ENCODE assay signal across 8 cellular contexts in genomic region chr17:44095647-44096496, GRCh38. TPM values are rescaled to one million over a fixed set of nuclear protein-coding genes. Genes with fewer than 3 reads are reported as not detected.
DNase-seq lines count a peak whose midpoint lies in the region; ATAC-seq and TF ChIP-seq lines count a peak whose summit lies in the region.
"Had no signal": no experiment of that assay in that cellular context is flagged by ENCODE, and none has a peak within 500 bp of the region (broad histone marks: within the 10 kb centered on the region; RNA-seq: fewer than 3 reads in every experiment).

No MANE protein-coding gene starts in this region.

- TF ChIP-seq EP300 in esophagus muscularis mucosa (IDR thresholded peaks at IDR 0.05) = no peak

- H3K27ac ChIP-seq in esophagus muscularis mucosa (replicated peaks in 1 of 4) = peak overlapping the region; percentile 66 to 85 (median 81)

- no peak for TF ChIP-seq CTCF in GM10266 (IDR thresholded peaks at IDR 0.05; ENCODE audit: control insufficient read depth, insufficient read depth, low read depth, missing control alignments)
- TF ChIP-seq CTCF in esophagus muscularis mucosa (IDR thresholded peaks at IDR 0.05) = peak; percentile 22 to 27 (median 25)
- no peak for TF ChIP-seq CTCF in mucosa of descending colon (IDR thresholded peaks at IDR 0.05)

- H3K9me3 ChIP-seq in esophagus muscularis mucosa (no peaks in the 10 kb centered on the region), mucosa of descending colon (no peaks in the 10 kb centered on the region)

- no peak for TF ChIP-seq POLR2A in esophagus muscularis mucosa (IDR thresholded peaks at IDR 0.05; ENCODE audit: low read depth)

- H3K4me1 ChIP-seq in esophagus muscularis mucosa (peaks cover 50 to 61% (median 51%) of the 10 kb centered on the region in 4 donors), mucosa of descending colon (ENCODE audit: low read depth) (peaks cover 17% of the 10 kb centered on the region)

- no peaks in the 10 kb centered on the region for H3K27me3 ChIP-seq in esophagus muscularis mucosa

- H3K36me3 ChIP-seq in esophagus muscularis mucosa (peaks cover 27 to 37% (median 30%) of the 10 kb centered on the region in 4 donors), mucosa of descending colon (ENCODE audit: low read depth) (no peaks in the 10 kb centered on the region)

- DNase-seq in GM10266 (ENCODE audit: extremely low spot score) (peak; percentile 66), NCI-H1436 treated with DMSO at 0.1 percent for 48 hours (lab: John Stamatoyannopoulos, UW) (peak; percentile 52), SW480 (ENCODE audit: low spot score) (peak; percentile 82), esophagus muscularis mucosa (ENCODE audit: extremely low spot score) (no peak), mucosa of descending colon (peak; percentile 62 to 78 (median 67)), ureter (ENCODE audit: low spot score) (peak; percentile 73)
- DNase-seq in central memory CD4-positive, alpha-beta T cell = no peak
- DNase-seq: activated T-cell treated with anti-CD3 and anti-CD28 coated beads, Interleukin-2, amount 50 U/mL, for 4 hours had no signal

- H3K4me3 ChIP-seq in esophagus muscularis mucosa (peak overlapping the region; percentile 19 to 50 (median 42)), mucosa of descending colon (no peak overlapping the region)

- ATAC-seq in mucosa of descending colon = peak; percentile 86

- intact Hi-C loops in esophagus muscularis mucosa (cut with DNase I) (no loop called here), mucosa of descending colon (cut with DNase I, micrococcal nuclease) (no loop called here)

- 15% methylated on average over 12 of the region's 12 CpGs for WGBS in esophagus muscularis mucosa

RNA-seq across cellular contexts. Expression of gene G6PC3, which starts 25.3 kb away (rescaled TPM):
- total RNA-seq in esophagus muscularis mucosa (10 to 100 TPM; 23.9 to 37.5 (median 30.7) TPM), mucosa of descending colon (10 to 100 TPM; 29.5 to 48.1 (median 30.0) TPM), ureter (76.2 TPM)

RNA-seq across cellular contexts. Expression of gene HDAC5, which starts 27.6 kb away (rescaled TPM):
- 100 to 1,000 TPM in 3 of 4 donors, 10 to 100 TPM in 1; 75.6 to 237 (median 130) TPM for total RNA-seq in esophagus muscularis mucosa
- 10 to 100 TPM; 18.9 to 48.3 (median 32.4) TPM for total RNA-seq in mucosa of descending colon
- 36.3 TPM for total RNA-seq in ureter

RNA-seq across cellular contexts. Expression of gene LSM12, which starts 29.4 kb away (rescaled TPM):
- total RNA-seq in esophagus muscularis mucosa (10 to 100 TPM; 37.8 to 59.2 (median 46.0) TPM), mucosa of descending colon (10 to 100 TPM; 45.1 to 63.5 (median 48.2) TPM), ureter (62.5 TPM)

RNA-seq across cellular contexts. Expression of gene HROB, which starts 45.9 kb away (rescaled TPM):
- total RNA-seq in esophagus muscularis mucosa = 1 to 10 TPM; 1.7 to 4.6 (median 2.6) TPM
- 1 to 10 TPM; 1.5 to 3.0 (median 1.8) TPM for total RNA-seq in mucosa of descending colon
- total RNA-seq in ureter = 1.3 TPM

Comparison
In these comparisons a context has a peak if more than half of its experiments do, and no peak if none do; other contexts are left out.
1. DNase-seq: peak in GM10266 (single experiment), NCI-H1436 treated with DMSO at 0.1 percent for 48 hours (single experiment), SW480 (single experiment), mucosa of descending colon (3 of 3) and ureter (single experiment); none in esophagus muscularis mucosa (single experiment) and central memory CD4-positive, alpha-beta T cell (single experiment).
2. CTCF ChIP-seq: peak in esophagus muscularis mucosa (3 of 3); none in GM10266 (single experiment) and mucosa of descending colon (single experiment).